ENCODE assay signal across 12 cellular contexts in the genomic region with DNA sequence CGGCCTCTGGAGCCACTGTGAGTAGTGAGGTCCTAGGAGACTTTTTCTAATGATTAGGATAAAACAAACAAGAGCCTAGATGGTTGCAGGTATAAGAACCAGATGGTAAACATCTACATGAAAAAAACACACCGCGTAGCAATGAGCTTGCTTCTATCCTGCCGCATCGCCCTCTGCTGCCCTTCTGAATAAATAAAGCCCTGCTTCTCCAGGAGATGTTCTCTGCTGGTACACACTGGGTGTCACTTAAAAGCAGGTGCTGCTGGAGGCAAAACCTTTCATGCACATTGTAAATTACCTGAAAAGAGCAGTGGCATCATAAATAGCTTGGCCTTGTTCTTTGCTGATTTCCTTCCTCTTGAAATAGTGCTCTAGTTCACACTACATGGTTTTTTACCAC.
A peak's percentile ranks its signal among the peaks of the same experiment; 100 is the strongest.
DNase-seq lines count a peak whose midpoint lies in the region; ATAC-seq, FAIRE-seq and TF ChIP-seq lines count a peak whose summit lies in the region.
"Had no signal": no experiment of that assay in that cellular context is flagged by ENCODE, and none has a peak within 500 bp of the region (broad histone marks: within the 10 kb centered on the region; RNA-seq: fewer than 3 reads in every experiment).

No MANE protein-coding gene starts in this region.

- H3K9me2 ChIP-seq in neural cell (ENCODE audit: insufficient read depth, low read length) = no peaks in the 10 kb centered on the region

- TF ChIP-seq RAD21 in neural cell (conservative IDR thresholded peaks at IDR 0.05) = no peak

- DNase-seq in NCI-H146 (lab: John Stamatoyannopoulos, UW) (peak; percentile 9), NCI-H146 treated with DMSO at 0.1 percent for 48 hours (lab: John Stamatoyannopoulos, UW; ENCODE audit: unreplicated experiment) (no peak), NCI-H1417 (lab: John Stamatoyannopoulos, UW) (peak in 2 of 3 experiments; percentile 37 to 76), bronchial epithelial cell (ENCODE audit: low read depth) (no peak), GM19240 (ENCODE audit: insufficient read length, low spot score) (no peak), Ammon's horn (ENCODE audit: low spot score) (no peak)
- DNase-seq: activated CD4-positive, CD25-positive, alpha-beta regulatory T cell; stimulated activated naive B cell treated with anti-CD40 and anti-IgM and Interleukin-4, amounts not matched to agents 10 μg/mL and 1 μg/mL and 100 μg/mL, for 72 hours had no signal

- no peak overlapping the region for H3K27ac ChIP-seq in neural cell (ENCODE audit: low read length)
- H3K27ac ChIP-seq: HL-60 had no signal

- no peaks in the 10 kb centered on the region for H3K27me3 ChIP-seq in bronchial epithelial cell (ENCODE audit: control insufficient read depth, insufficient read depth, low read length)
- H3K27me3 ChIP-seq in neural cell (ENCODE audit: insufficient read depth, low read depth, low read length) = no peaks in the 10 kb centered on the region

- no peak overlapping the region for H2AFZ ChIP-seq in neural cell (ENCODE audit: low read depth, low read length)

- no peaks in the 10 kb centered on the region for H4K20me1 ChIP-seq in neural cell (ENCODE audit: insufficient read depth)

- no peaks in the 10 kb centered on the region for H3F3A ChIP-seq in neural cell (ENCODE audit: insufficient read depth, low read length, poor library complexity, severe bottlenecking)

- ATAC-seq in HG02798 (IDR thresholded peaks at IDR 0.05; ENCODE audit: poor library complexity, unreplicated experiment) = no peak
- ATAC-seq: stimulated activated naive B cell treated with anti-CD40 and anti-IgM and Interleukin-4, amounts not matched to agents 10 μg/mL and 1 μg/mL and 100 μg/mL, for 72 hours had no signal

- TF ChIP-seq CTCF in bronchial epithelial cell (IDR thresholded peaks at IDR 0.05; ENCODE audit: insufficient read depth, low read length, severe bottlenecking) = peak; percentile 7
- no peak for TF ChIP-seq CTCF in neural cell (IDR thresholded peaks at IDR 0.05; ENCODE audit: poor library complexity, severe bottlenecking)

- H3K9me3 ChIP-seq in neural cell (ENCODE audit: low read length) = no peaks in the 10 kb centered on the region
- H3K9me3 ChIP-seq: HAP-1 had no signal

- no peaks in the 10 kb centered on the region for H3K79me2 ChIP-seq in neural cell (replicated peaks; ENCODE audit: insufficient read depth, low read length)

- no peaks in the 10 kb centered on the region for H3K36me3 ChIP-seq in bronchial epithelial cell (ENCODE audit: control insufficient read depth, insufficient read depth, low read length)
- H3K36me3 ChIP-seq in neural cell (ENCODE audit: insufficient read depth, low read length) = no peaks in the 10 kb centered on the region
- H3K36me3 ChIP-seq: HAP-1 had no signal

- FAIRE-seq in bronchial epithelial cell (lab: Jason Lieb, UNC) = no peak

- no peak overlapping the region for H3K4me3 ChIP-seq in bronchial epithelial cell (ENCODE audit: low read depth, low read length)
- H3K4me3 ChIP-seq in neural cell (ENCODE audit: low read length) = no peak overlapping the region
- H3K4me3 ChIP-seq: HAP-1 had no signal

- H3K9ac ChIP-seq in neural cell (ENCODE audit: low read length) = no peak overlapping the region

- no peak for TF ChIP-seq EP300 in neural cell (conservative IDR thresholded peaks at IDR 0.05; ENCODE audit: poor library complexity, severe bottlenecking)

- H3K4me2 ChIP-seq in neural cell (ENCODE audit: low read length) = no peak overlapping the region

TF ChIP-seq in neural cell, 6 proteins besides CTCF, POLR2A, EP300 and RAD21:
- TF ChIP-seq SMC3 (conservative IDR thresholded peaks at IDR 0.05; ENCODE audit: poor library complexity) (peak; percentile 23), EZH2 (IDR thresholded peaks at IDR 0.05; ENCODE audit: borderline replicate concordance, insufficient read depth, low read length, poor library complexity, severe bottlenecking) (no peak), TAF1 (IDR thresholded peaks at IDR 0.05; ENCODE audit: low read depth) (no peak), MXI1 (conservative IDR thresholded peaks at IDR 0.05; ENCODE audit: poor library complexity, severe bottlenecking) (no peak), POLR2AphosphoS5 (IDR thresholded peaks at IDR 0.05) (no peak)
- TF ChIP-seq, protein P1, sequence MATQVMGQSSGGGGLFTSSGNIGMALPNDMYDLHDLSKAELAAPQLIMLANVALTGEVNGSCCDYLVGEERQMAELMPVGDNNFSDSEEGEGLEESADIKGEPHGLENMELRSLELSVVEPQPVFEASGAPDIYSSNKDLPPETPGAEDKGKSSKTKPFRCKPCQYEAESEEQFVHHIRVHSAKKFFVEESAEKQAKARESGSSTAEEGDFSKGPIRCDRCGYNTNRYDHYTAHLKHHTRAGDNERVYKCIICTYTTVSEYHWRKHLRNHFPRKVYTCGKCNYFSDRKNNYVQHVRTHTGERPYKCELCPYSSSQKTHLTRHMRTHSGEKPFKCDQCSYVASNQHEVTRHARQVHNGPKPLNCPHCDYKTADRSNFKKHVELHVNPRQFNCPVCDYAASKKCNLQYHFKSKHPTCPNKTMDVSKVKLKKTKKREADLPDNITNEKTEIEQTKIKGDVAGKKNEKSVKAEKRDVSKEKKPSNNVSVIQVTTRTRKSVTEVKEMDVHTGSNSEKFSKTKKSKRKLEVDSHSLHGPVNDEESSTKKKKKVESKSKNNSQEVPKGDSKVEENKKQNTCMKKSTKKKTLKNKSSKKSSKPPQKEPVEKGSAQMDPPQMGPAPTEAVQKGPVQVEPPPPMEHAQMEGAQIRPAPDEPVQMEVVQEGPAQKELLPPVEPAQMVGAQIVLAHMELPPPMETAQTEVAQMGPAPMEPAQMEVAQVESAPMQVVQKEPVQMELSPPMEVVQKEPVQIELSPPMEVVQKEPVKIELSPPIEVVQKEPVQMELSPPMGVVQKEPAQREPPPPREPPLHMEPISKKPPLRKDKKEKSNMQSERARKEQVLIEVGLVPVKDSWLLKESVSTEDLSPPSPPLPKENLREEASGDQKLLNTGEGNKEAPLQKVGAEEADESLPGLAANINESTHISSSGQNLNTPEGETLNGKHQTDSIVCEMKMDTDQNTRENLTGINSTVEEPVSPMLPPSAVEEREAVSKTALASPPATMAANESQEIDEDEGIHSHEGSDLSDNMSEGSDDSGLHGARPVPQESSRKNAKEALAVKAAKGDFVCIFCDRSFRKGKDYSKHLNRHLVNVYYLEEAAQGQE (IDR thresholded peaks at IDR 0.05; ENCODE audit: borderline replicate concordance) = no peak

Comparison
In these comparisons a context has a peak if more than half of its experiments do, and no peak if none do; other contexts are left out.
1. DNase-seq: peak in NCI-H146 (single experiment) and NCI-H1417 (2 of 3); none in NCI-H146 treated with DMSO at 0.1 percent for 48 hours (single experiment), bronchial epithelial cell (single experiment), GM19240 (single experiment) and Ammon's horn (single experiment).